In the genomic region with DNA sequence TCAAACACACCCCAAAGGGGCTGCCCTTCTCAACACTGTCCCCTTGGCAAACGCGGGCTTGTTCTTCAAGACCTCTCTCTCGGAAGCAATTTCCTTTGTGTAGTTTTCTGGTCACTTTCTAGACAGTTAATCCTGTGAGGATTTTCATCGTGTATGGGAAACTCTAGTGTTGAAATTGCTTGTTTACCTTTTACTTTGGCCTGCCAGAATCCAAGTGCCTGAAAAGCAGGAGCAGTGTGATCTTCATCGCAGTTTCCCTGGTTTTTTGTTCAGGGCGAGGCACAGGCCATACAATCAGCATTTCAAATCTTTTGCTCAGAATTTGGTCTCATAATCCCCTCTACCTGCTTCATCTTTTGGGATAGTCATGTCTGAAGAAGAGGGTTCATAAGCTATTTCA, we compare ENCODE assay signal across 1 cellular context.
TF ChIP-seq lines count a peak whose summit lies in the region.

No MANE protein-coding gene starts in this region.

TF ChIP-seq in GM23338, 12 proteins besides CTCF, POLR2A, EP300 and RAD21 (continued from another document):
- TF ChIP-seq ZNF462 (CRISPR knock-in tag; IDR thresholded peaks at IDR 0.05) (no peak), ZNF114 (CRISPR knock-in tag; IDR thresholded peaks at IDR 0.05) (no peak), ETS1 (IDR thresholded peaks at IDR 0.05) (no peak), NANOG (IDR thresholded peaks at IDR 0.05; ENCODE audit: borderline replicate concordance) (no peak), POLR2AphosphoS5 (IDR thresholded peaks at IDR 0.05; ENCODE audit: low read depth) (no peak), STAT1 (IDR thresholded peaks at IDR 0.05; ENCODE audit: unreplicated experiment) (no peak), CREB1 (CRISPR knock-in tag; IDR thresholded peaks at IDR 0.05; ENCODE audit: low read depth) (no peak), ZNF331 (CRISPR knock-in tag; IDR thresholded peaks at IDR 0.05; ENCODE audit: low read depth) (no peak)
TF ChIP-seq in GM23338: peak in this region for 0.
